In the genomic region with DNA sequence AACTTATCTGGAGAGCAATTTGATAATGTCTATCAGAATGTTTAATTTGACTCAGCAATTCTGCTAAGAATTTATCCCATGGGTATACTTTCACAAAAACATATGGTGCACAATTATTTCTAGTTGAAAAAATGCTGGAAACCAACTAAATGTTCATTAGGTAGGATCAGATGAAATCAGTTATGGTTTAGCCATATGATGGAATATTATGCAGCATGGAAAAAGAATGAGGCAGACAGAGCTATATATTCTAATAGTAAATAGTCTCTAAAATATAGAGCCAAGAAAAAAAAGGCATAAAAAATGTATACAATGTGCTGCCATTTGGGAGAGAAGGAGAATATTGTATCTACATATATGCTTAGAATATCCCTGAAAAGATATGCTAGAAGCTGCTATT, we compare ENCODE assay signal across 36 cellular contexts. TPM values are rescaled to one million over a fixed set of nuclear protein-coding genes. Genes with fewer than 3 reads are reported as not detected.
"Had no signal": no experiment of that assay in that cellular context is flagged by ENCODE, and none has a peak within 500 bp of the region (broad histone marks: within the 10 kb centered on the region; RNA-seq: fewer than 3 reads in every experiment).

No MANE protein-coding gene starts in this region.

- H3K36me3 Mint-ChIP-seq: activated CD4-positive, alpha-beta memory T cell treated with anti-CD3 and anti-CD28 coated beads for 36 hours; activated naive CD4-positive, alpha-beta T cell treated with anti-CD3 and anti-CD28 coated beads, Interleukin-2, amount 10 ng/mL, durations not matched to agents 7 days and 5 days; activated naive CD4-positive, alpha-beta T cell treated with anti-CD3 and anti-CD28 coated beads, Interleukin-2, amount 50 U/mL, for 24 hours; activated naive CD8-positive, alpha-beta T cell; activated naive CD8-positive, alpha-beta T cell treated with anti-CD3 and anti-CD28 coated beads, Interleukin-2, amount 10 ng/mL, durations not matched to agents 7 days and 5 days; brain had no signal

- H3K27me3 ChIP-seq: ascending aorta had no signal

- H3K4me3 ChIP-seq: ascending aorta, cardiac muscle cell had no signal

- H3K27me3 Mint-ChIP-seq: activated CD4-positive, alpha-beta memory T cell treated with anti-CD3 and anti-CD28 coated beads for 36 hours; activated CD8-positive, alpha-beta T cell treated with anti-CD3 and anti-CD28 coated beads for 36 hours; activated naive CD4-positive, alpha-beta T cell treated with anti-CD3 and anti-CD28 coated beads, Interleukin-2, amount 50 U/mL, for 24 hours; activated naive CD8-positive, alpha-beta T cell; activated naive CD8-positive, alpha-beta T cell treated with anti-CD3 and anti-CD28 coated beads, Interleukin-2, amount 10 ng/mL, durations not matched to agents 7 days and 5 days; activated naive CD8-positive, alpha-beta T cell treated with anti-CD3 and anti-CD28 coated beads, Interleukin-2, amount 50 U/mL, for 24 hours; activated T-helper 17 cell treated with anti-CD3 and anti-CD28 coated beads, Interleukin-2, amount 50 U/mL, for 72 hours; central memory CD8-positive, alpha-beta T cell had no signal

- H3K4me3 Mint-ChIP-seq: activated B cell treated with CpG ODN at 0.5 μM for 24 hours; activated CD4-positive, alpha-beta memory T cell treated with anti-CD3 and anti-CD28 coated beads for 36 hours; activated CD4-positive, alpha-beta T cell treated with anti-CD3 and anti-CD28 coated beads, Interleukin-2, amount 10 ng/mL, durations not matched to agents 24 days and 14 days; activated CD8-positive, alpha-beta T cell treated with anti-CD3 and anti-CD28 coated beads for 36 hours; activated naive CD4-positive, alpha-beta T cell treated with anti-CD3 and anti-CD28 coated beads, Interleukin-2, amount 10 ng/mL, durations not matched to agents 7 days and 5 days; activated naive CD4-positive, alpha-beta T cell treated with anti-CD3 and anti-CD28 coated beads, Interleukin-2, amount 50 U/mL, for 24 hours; activated naive CD8-positive, alpha-beta T cell; activated naive CD8-positive, alpha-beta T cell treated with anti-CD3 and anti-CD28 coated beads, Interleukin-2, amount 50 U/mL, for 24 hours; activated T-cell treated with anti-CD3 and anti-CD28 coated beads, Interleukin-2, amount 50 U/mL, for 4 hours; activated T-helper 1 cell treated with anti-CD3 and anti-CD28 coated beads, Interleukin-12 subunit alpha, Interleukin-12 subunit beta, Interleukin-2, Interleukin-4 antibody, amounts not matched to agents 30 ng/mL and 10 ng/mL and 1 ng/mL, durations not matched to agents 14 hours and 24 hours and 36 hours; central memory CD8-positive, alpha-beta T cell; T-helper 1 cell treated with Interleukin-12 subunit alpha and Interleukin-12 subunit beta and Interleukin-4 antibody, amounts not matched to agents 30 μg/mL and 1 μg/mL, for 36 hours; T-helper 2 cell treated with Interferon-gamma antibody and Interleukin-4, amounts not matched to agents 5 μg/mL and 100 μg/mL, for 36 hours had no signal

- H3K27ac Mint-ChIP-seq: activated B cell treated with CpG ODN at 0.5 μM for 24 hours; activated CD4-positive, alpha-beta memory T cell treated with anti-CD3 and anti-CD28 coated beads for 36 hours; activated naive CD8-positive, alpha-beta T cell; activated naive CD8-positive, alpha-beta T cell treated with anti-CD3 and anti-CD28 coated beads, Interleukin-2, amount 50 U/mL, for 24 hours; activated T-helper 17 cell treated with anti-CD3 and anti-CD28 coated beads, Interleukin-2, amount 50 U/mL, for 72 hours; T-helper 1 cell treated with Interleukin-12 subunit alpha and Interleukin-12 subunit beta and Interleukin-4 antibody, amounts not matched to agents 30 μg/mL and 1 μg/mL, for 36 hours had no signal

- FAIRE-seq: bronchial epithelial cell, TTC549 had no signal

- H3K9me3 ChIP-seq: ascending aorta had no signal

- H3K27ac ChIP-seq: ascending aorta, cardiac muscle cell, VCaP had no signal

- ATAC-seq: activated CD8-positive, alpha-beta T cell treated with anti-CD3 and anti-CD28 coated beads for 36 hours; activated naive CD8-positive, alpha-beta T cell treated with anti-CD3 and anti-CD28 coated beads, Interleukin-2, amount 50 U/mL, for 24 hours; activated T-helper 17 cell treated with anti-CD3 and anti-CD28 coated beads, Interleukin-2, amount 50 U/mL, for 72 hours had no signal

- H3K36me3 ChIP-seq: ascending aorta, cardiac muscle cell had no signal

- H3K9me3 Mint-ChIP-seq: activated B cell treated with CpG ODN at 0.5 μM for 24 hours; activated CD4-positive, alpha-beta memory T cell treated with anti-CD3 and anti-CD28 coated beads for 36 hours; activated CD4-positive, alpha-beta T cell treated with anti-CD3 and anti-CD28 coated beads, Interleukin-2, amount 10 ng/mL, durations not matched to agents 24 days and 14 days; activated CD8-positive, alpha-beta T cell treated with anti-CD3 and anti-CD28 coated beads for 36 hours; activated naive CD4-positive, alpha-beta T cell treated with anti-CD3 and anti-CD28 coated beads, Interleukin-2, amount 10 ng/mL, durations not matched to agents 7 days and 5 days; activated naive CD4-positive, alpha-beta T cell treated with anti-CD3 and anti-CD28 coated beads, Interleukin-2, amount 50 U/mL, for 24 hours; activated naive CD8-positive, alpha-beta T cell treated with anti-CD3 and anti-CD28 coated beads, Interleukin-2, amount 10 ng/mL, durations not matched to agents 7 days and 5 days; activated naive CD8-positive, alpha-beta T cell treated with anti-CD3 and anti-CD28 coated beads, Interleukin-2, amount 50 U/mL, for 24 hours; activated T-cell treated with anti-CD3 and anti-CD28 coated beads, Interleukin-2, amount 50 U/mL, for 4 hours; activated T-cell treated with anti-CD3 and anti-CD28 coated beads, Interleukin-2, amount 50 U/mL, for 72 hours; activated T-helper 1 cell treated with anti-CD3 and anti-CD28 coated beads, Interleukin-12 subunit alpha, Interleukin-12 subunit beta, Interleukin-2, Interleukin-4 antibody, amounts not matched to agents 30 ng/mL and 10 ng/mL and 1 ng/mL, durations not matched to agents 14 hours and 24 hours and 36 hours; activated T-helper 17 cell treated with anti-CD3 and anti-CD28 coated beads, Interleukin-2, amount 50 U/mL, for 72 hours; brain; central memory CD8-positive, alpha-beta T cell; T-helper 1 cell treated with Interleukin-12 subunit alpha and Interleukin-12 subunit beta and Interleukin-4 antibody, amounts not matched to agents 30 μg/mL and 1 μg/mL, for 36 hours; T-helper 2 cell treated with Interferon-gamma antibody and Interleukin-4, amounts not matched to agents 5 μg/mL and 100 μg/mL, for 36 hours had no signal

- DNase-seq: activated B cell treated with CpG ODN at 0.5 μM for 24 hours; activated CD4-positive, alpha-beta memory T cell treated with anti-CD3 and anti-CD28 coated beads for 36 hours; activated CD4-positive, alpha-beta T cell treated with anti-CD3 and anti-CD28 coated beads for 4 hours; activated CD4-positive, CD25-positive, alpha-beta regulatory T cell treated with anti-CD3 and anti-CD28 coated beads, Interleukin-2, amount 50 U/mL, for 72 hours; activated CD8-positive, alpha-beta memory T cell treated with anti-CD3 and anti-CD28 coated beads, Interleukin-2, amount 50 U/mL, for 4 hours; activated CD8-positive, alpha-beta T cell treated with anti-CD3 and anti-CD28 coated beads for 36 hours; activated effector memory CD4-positive, alpha-beta T cell treated with anti-CD3 and anti-CD28 coated beads, Interleukin-2, amount 50 U/mL, for 16 hours; activated naive CD4-positive, alpha-beta T cell treated with anti-CD3 and anti-CD28 coated beads, Interleukin-2, amount 10 ng/mL, durations not matched to agents 7 days and 5 days; activated naive CD4-positive, alpha-beta T cell treated with Interleukin-2 at 50 U/mL for 16 hours; activated naive CD8-positive, alpha-beta T cell treated with anti-CD3 and anti-CD28 coated beads, Interleukin-2, amount 10 ng/mL, durations not matched to agents 7 days and 5 days; activated naive CD8-positive, alpha-beta T cell treated with anti-CD3 and anti-CD28 coated beads, Interleukin-2, amount 50 U/mL, for 24 hours; activated T-cell treated with anti-CD3 and anti-CD28 coated beads for 4 hours; activated T-cell treated with anti-CD3 and anti-CD28 coated beads, Interleukin-2, amount 50 U/mL, for 1 hour; activated T-cell treated with anti-CD3 and anti-CD28 coated beads, Interleukin-2, amount 50 U/mL, for 4 hours; activated T-cell treated with anti-CD3 and anti-CD28 coated beads, Interleukin-2, amount 50 U/mL, for 72 hours; amygdala; anterior cingulate cortex; caudate nucleus; cerebellar nuclear complex; T-helper 1 cell; T-helper 2 cell; T-helper 9 cell had no signal

- H3K4me1 ChIP-seq: ascending aorta had no signal

RNA-seq across cellular contexts. Expression of a gene that starts 3.6 kb away (rescaled TPM):
- total RNA-seq: activated CD4-positive, alpha-beta T cell treated with anti-CD3 and anti-CD28 coated beads, Interleukin-2, amount 10 ng/mL, durations not matched to agents 24 days and 14 days; activated T-helper 1 cell treated with anti-CD3 and anti-CD28 coated beads, Interleukin-12 subunit alpha, Interleukin-12 subunit beta, Interleukin-2, Interleukin-4 antibody, amounts not matched to agents 30 ng/mL and 10 ng/mL and 1 ng/mL, durations not matched to agents 14 hours and 24 hours and 36 hours; ascending aorta had no signal
